ENCODE assay signal across 18 cellular contexts in the genomic region with DNA sequence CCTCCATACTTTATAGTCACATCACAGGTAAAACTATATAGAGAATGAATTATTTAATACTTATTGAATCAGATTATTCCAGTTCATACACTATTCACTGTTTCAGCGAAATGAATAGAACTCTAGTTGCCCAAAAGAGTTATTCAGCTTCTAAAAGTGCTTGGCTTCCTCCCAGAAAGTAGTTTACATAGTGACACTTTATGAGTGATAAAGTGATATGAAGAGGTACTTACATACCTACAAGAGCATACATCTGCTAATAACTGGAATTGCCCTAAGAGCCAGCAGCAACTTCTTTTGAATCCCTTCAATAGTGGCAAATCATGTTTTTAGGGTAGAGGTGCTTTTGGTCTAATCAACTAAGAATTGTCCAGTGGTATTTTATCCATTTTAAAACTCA.
A peak's percentile ranks its signal among the peaks of the same experiment; 100 is the strongest.
DNase-seq lines count a peak whose midpoint lies in the region; TF ChIP-seq lines count a peak whose summit lies in the region.
"Had no signal": no experiment of that assay in that cellular context is flagged by ENCODE, and none has a peak within 500 bp of the region (broad histone marks: within the 10 kb centered on the region; RNA-seq: fewer than 3 reads in every experiment).

No MANE protein-coding gene starts in this region.

- no peak for TF ChIP-seq CTCF in colonic mucosa (IDR thresholded peaks at IDR 0.05)

- H3K27ac ChIP-seq in colonic mucosa = no peak overlapping the region
- H3K27ac ChIP-seq: BLaER1 treated with 17β-estradiol and CSF1 and Interleukin-3, amounts not matched to agents 10 nM and 100 nM; Peyer's patch had no signal

- no peaks in the 10 kb centered on the region for H3K36me3 ChIP-seq in colonic mucosa
- H3K36me3 ChIP-seq: BLaER1 treated with 17β-estradiol and CSF1 and Interleukin-3, amounts not matched to agents 10 nM and 100 nM; Peyer's patch had no signal

- intact Hi-C loops in colonic mucosa (cut with DNase I) = no loop called here

- no peak overlapping the region for H3K9ac ChIP-seq in colonic mucosa (ENCODE audit: low read depth in 2 of 2, low read length in 2 of 2)
- H3K9ac ChIP-seq: BLaER1 treated with 17β-estradiol and CSF1 and Interleukin-3, amounts not matched to agents 10 nM and 100 nM; SK-N-SH had no signal

- H3K4me3 Mint-ChIP-seq in activated T-cell treated with anti-CD3 and anti-CD28 coated beads, Interleukin-2, amount 50 U/mL, for 24 hours = no peak overlapping the region
- H3K4me3 Mint-ChIP-seq: CD8-positive, alpha-beta T cell; H9 had no signal

- no peaks in the 10 kb centered on the region for H3K9me3 ChIP-seq in colonic mucosa
- H3K9me3 ChIP-seq: BLaER1 treated with 17β-estradiol and CSF1 and Interleukin-3, amounts not matched to agents 10 nM and 100 nM; Peyer's patch; SK-N-SH had no signal

- H3K27me3 ChIP-seq in colonic mucosa = no peaks in the 10 kb centered on the region
- H3K27me3 ChIP-seq: BLaER1 treated with 17β-estradiol and CSF1 and Interleukin-3, amounts not matched to agents 10 nM and 100 nM; Peyer's patch had no signal

- H3K4me3 ChIP-seq in colonic mucosa = no peak overlapping the region
- H3K4me3 ChIP-seq: BLaER1 treated with 17β-estradiol and CSF1 and Interleukin-3, amounts not matched to agents 10 nM and 100 nM; Peyer's patch had no signal

- DNase-seq in DMS53 (lab: John Stamatoyannopoulos, UW) (peak; percentile 83), DMS79 treated with DMSO at 0.1 percent for 48 hours (lab: John Stamatoyannopoulos, UW) (peak; percentile 39), NCI-H2029 treated with DMSO at 0.1 percent for 48 hours (lab: John Stamatoyannopoulos, UW) (peak; percentile 56), NCI-H774 (lab: John Stamatoyannopoulos, UW) (peak; percentile 67), DMS114 treated with DMSO at 0.1 percent for 48 hours (lab: John Stamatoyannopoulos, UW; ENCODE audit: unreplicated experiment) (no peak), middle frontal gyrus (ENCODE audit: extremely low spot score, low spot score) (no peak), colonic mucosa (no peak)
- DNase-seq in activated T-cell treated with anti-CD3 and anti-CD28 coated beads, Interleukin-2, amount 50 U/mL, for 24 hours = no peak
- DNase-seq: Calu3; CD8-positive, alpha-beta T cell; GDM1; H9; IMR-90; NCI-H2171; Peyer's patch; Right ventricle myocardium superior; SK-N-SH had no signal

- no peaks in the 10 kb centered on the region for H3K9me3 Mint-ChIP-seq in activated T-cell treated with anti-CD3 and anti-CD28 coated beads, Interleukin-2, amount 50 U/mL, for 24 hours
- H3K9me3 Mint-ChIP-seq: CD8-positive, alpha-beta T cell; H9 had no signal

- H3K36me3 Mint-ChIP-seq in activated T-cell treated with anti-CD3 and anti-CD28 coated beads, Interleukin-2, amount 50 U/mL, for 24 hours (ENCODE audit: low read depth) = no peaks in the 10 kb centered on the region
- H3K36me3 Mint-ChIP-seq: CD8-positive, alpha-beta T cell had no signal

- H3K4me1 Mint-ChIP-seq in activated T-cell treated with anti-CD3 and anti-CD28 coated beads, Interleukin-2, amount 50 U/mL, for 24 hours (ENCODE audit: low read depth) = no peaks in the 10 kb centered on the region
- H3K4me1 Mint-ChIP-seq: H9 had no signal

- H3K4me1 ChIP-seq in colonic mucosa = no peaks in the 10 kb centered on the region
- H3K4me1 ChIP-seq: BLaER1 treated with 17β-estradiol and CSF1 and Interleukin-3, amounts not matched to agents 10 nM and 100 nM; Peyer's patch had no signal

- H3K27me3 Mint-ChIP-seq in activated T-cell treated with anti-CD3 and anti-CD28 coated beads, Interleukin-2, amount 50 U/mL, for 24 hours = no peaks in the 10 kb centered on the region

- H3K27ac Mint-ChIP-seq in activated T-cell treated with anti-CD3 and anti-CD28 coated beads, Interleukin-2, amount 50 U/mL, for 24 hours = no peak overlapping the region
- H3K27ac Mint-ChIP-seq: CD8-positive, alpha-beta T cell; H9 had no signal

Comparison
In these comparisons a context has a peak if more than half of its experiments do, and no peak if none do; other contexts are left out.
1. DNase-seq: peak in DMS53 (single experiment), DMS79 treated with DMSO at 0.1 percent for 48 hours (single experiment), NCI-H2029 treated with DMSO at 0.1 percent for 48 hours (single experiment) and NCI-H774 (single experiment); none in DMS114 treated with DMSO at 0.1 percent for 48 hours (single experiment), middle frontal gyrus (single experiment), activated T-cell treated with anti-CD3 and anti-CD28 coated beads, Interleukin-2, amount 50 U/mL, for 24 hours (single experiment) and colonic mucosa (single experiment).